ENCODE assay signal across 1 cellular context in genomic region chr15:65329991-65330735, GRCh38.
TF ChIP-seq lines count a peak whose summit lies in the region.

No MANE protein-coding gene starts in this region.

TF ChIP-seq in HEK293, 187 proteins besides CTCF, POLR2A, EP300 and RAD21 (continued from another document):
- TF ChIP-seq ZNF768 (tag by site-specific recombination; IDR thresholded peaks at IDR 0.05) (peak; percentile 97; the same call in 1 of the 2 replicates), ZNF513 (tag by site-specific recombination; IDR thresholded peaks at IDR 0.05) (no peak), ZNF175 (tag by site-specific recombination; IDR thresholded peaks at IDR 0.05) (no peak), KLF16 (tag by site-specific recombination; IDR thresholded peaks at IDR 0.05) (no peak), ZFHX2 (tag by site-specific recombination; conservative IDR thresholded peaks at IDR 0.05) (peak; percentile 72)
